2 cellular contexts compared by ENCODE assay signal in the genomic region with DNA sequence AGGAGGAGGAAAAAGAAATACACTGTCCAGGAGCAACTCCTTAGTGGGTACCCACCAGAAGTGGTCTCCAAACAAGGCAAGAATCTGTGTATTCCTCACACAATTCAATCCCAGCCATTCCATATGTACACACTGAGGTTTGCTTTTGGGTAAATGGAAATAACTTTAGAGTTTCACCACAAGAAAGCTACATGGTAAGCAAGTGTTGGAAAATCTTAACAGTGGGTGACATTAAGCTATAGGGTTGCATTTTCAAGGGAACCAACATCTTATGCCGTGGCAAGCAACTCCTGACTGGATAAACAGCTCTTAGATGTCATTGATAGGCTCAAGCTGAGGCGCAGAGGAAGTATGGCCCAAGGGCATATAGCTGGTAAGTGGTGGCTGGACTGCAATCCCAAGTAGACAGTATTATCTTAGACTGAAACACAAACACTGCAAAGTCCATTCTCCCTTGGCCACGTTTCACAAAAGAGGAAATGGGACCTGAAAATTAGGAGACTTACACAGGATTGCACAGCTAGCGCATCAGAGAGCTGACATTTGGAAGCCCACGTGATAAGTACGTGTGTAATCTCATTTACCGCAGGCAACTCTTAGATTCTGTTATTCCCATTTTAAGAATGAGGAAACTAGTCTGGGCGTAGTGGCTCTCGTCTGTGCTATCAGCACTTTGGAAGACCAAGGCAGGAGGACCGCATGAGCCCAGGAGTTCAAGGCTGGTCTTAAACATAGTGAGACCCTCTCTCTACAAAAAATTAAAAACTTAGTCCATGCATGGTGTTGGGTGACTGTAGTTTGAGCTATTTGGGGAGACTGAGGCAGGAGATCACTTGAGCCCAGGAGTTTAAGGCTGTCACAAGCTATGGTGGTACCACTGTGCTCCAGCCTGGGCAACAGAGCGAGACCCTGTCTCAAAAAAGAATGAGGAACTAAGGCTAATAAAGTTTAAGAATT.
TF ChIP-seq lines count a peak whose summit lies in the region.

No MANE protein-coding gene starts in this region.

TF ChIP-seq in HEK293, 187 proteins besides CTCF, POLR2A, EP300 and RAD21:
- TF ChIP-seq ZNF423 (tag by site-specific recombination; IDR thresholded peaks at IDR 0.05) (no peak), TRIM28 (IDR thresholded peaks at IDR 0.05; ENCODE audit: borderline replicate concordance, low read length) (peak; percentile 94), ZNF132 (tag by site-specific recombination; IDR thresholded peaks at IDR 0.05; ENCODE audit: borderline replicate concordance) (no peak)

TF ChIP-seq in GM12878, 131 proteins besides CTCF, POLR2A, EP300 and RAD21:
- peak; percentile 64 for TF ChIP-seq SPI1 (IDR thresholded peaks at IDR 0.05; ENCODE audit: borderline replicate concordance, insufficient read depth, low read depth, low read length)
- no peak for TF ChIP-seq BMI1 (IDR thresholded peaks at IDR 0.05; ENCODE audit: borderline replicate concordance)
- no peak for TF ChIP-seq SMC3 (IDR thresholded peaks at IDR 0.05; ENCODE audit: borderline replicate concordance, low read length)
- no peak for TF ChIP-seq SP1 (IDR thresholded peaks at IDR 0.05; ENCODE audit: low read depth, low read length)
